In the genomic region with DNA sequence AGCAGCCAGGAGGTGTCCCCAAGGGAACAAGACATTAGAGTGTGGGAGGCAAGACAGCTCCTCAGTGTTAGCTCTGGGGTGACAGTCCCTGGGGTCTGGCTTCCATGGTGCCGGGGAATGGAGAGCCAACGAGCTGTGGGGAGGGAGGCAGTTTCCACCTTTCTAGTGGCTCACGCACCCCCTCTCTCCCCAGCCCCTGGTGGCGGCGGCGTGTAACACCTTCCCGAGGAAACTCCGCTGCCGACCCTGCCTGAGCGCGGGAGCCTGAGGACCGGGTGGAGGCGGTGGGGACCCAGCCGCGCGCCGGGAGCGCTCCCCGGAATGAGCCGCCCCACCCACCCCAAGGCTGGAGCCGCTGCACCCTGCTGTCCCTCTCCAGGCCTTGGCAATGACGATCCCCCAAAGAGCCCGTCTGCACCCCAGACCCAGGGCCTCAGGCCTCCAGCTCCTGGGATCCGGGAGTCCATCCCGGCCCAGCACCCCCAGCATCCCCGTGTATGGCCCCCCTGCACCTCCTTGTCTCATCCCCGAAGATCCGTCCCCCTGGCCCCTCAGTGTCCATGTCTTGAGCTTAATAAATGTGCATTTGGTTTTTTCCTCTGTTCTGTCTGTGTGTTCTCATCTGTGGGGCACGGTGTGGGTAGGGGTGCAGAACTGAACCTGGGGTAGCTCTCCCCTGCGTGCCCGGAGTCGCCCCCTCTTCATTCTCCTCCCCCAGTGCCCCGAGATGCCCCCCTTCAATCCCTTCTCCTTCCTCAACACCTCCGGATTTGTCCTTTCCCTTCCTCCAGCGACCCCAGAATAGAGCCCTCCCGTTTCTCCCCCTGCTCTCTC, we compare ENCODE assay signal across 8 cellular contexts. TPM values are rescaled to one million over a fixed set of nuclear protein-coding genes. Genes with fewer than 3 reads are reported as not detected.
DNase-seq lines count a peak whose midpoint lies in the region; ATAC-seq and TF ChIP-seq lines count a peak whose summit lies in the region.

No MANE protein-coding gene starts in this region.

- H3K4me1 Mint-ChIP-seq in activated CD4-positive, alpha-beta T cell treated with anti-CD3 and anti-CD28 coated beads for 36 hours, result peaks cover 45% of the 10 kb centered on the region

- no peaks in the 10 kb centered on the region for H3K27me3 Mint-ChIP-seq in activated CD4-positive, alpha-beta T cell treated with anti-CD3 and anti-CD28 coated beads for 36 hours

- H3K4me3 ChIP-seq in KMS-11 (IDR thresholded peaks at IDR 0.05; ENCODE audit: insufficient read depth, low read depth, low read length) (no peak overlapping the region), dorsolateral prefrontal cortex (peak overlapping the region in 47 of 59 donors; percentile 8 to 68 (median 51)), mucosa of descending colon (no peak overlapping the region)

- H3K4me1 ChIP-seq in KMS-11 (ENCODE audit: low read depth, poor library complexity, severe bottlenecking), result peaks cover 12% of the 10 kb centered on the region
- no peaks in the 10 kb centered on the region for H3K4me1 ChIP-seq in mucosa of descending colon (ENCODE audit: low read depth)

- H3K36me3 Mint-ChIP-seq in activated CD4-positive, alpha-beta T cell treated with anti-CD3 and anti-CD28 coated beads for 36 hours (ENCODE audit: low read depth), result peaks cover 38% of the 10 kb centered on the region

- intact Hi-C loops in activated CD4-positive, alpha-beta T cell treated with anti-CD3 and anti-CD28 coated beads for 36 hours (cut with DNase I, micrococcal nuclease), result loop anchor here (1.0 to 10.0 kb wide), 3 partner anchors 13 to 491 kb away; a partner anchor contains a TSS
- intact Hi-C loops in dorsolateral prefrontal cortex (cut with DNase I), result no loop called here
- intact Hi-C loops in mucosa of descending colon (cut with DNase I, micrococcal nuclease), result no loop called here

- CTCF ChIA-PET in activated CD4-positive, alpha-beta T cell treated with anti-CD3 and anti-CD28 coated beads for 36 hours (lab: Charles Lee), result interaction anchor here (0.5 to 4.8 kb wide), 17 partner anchors 9 to 905 kb away, joined by 3 to 47 read pairs (median 4); a partner anchor contains a TSS

- peak overlapping the region; percentile 86 for H3K4me2 ChIP-seq in KMS-11

- H3K27ac ChIP-seq in KMS-11 (no peak overlapping the region), dorsolateral prefrontal cortex (peak overlapping the region in 4 of 59 donors; percentile 25 to 76 (median 58))

- peak overlapping the region; percentile 96 for H2AFZ ChIP-seq in KMS-11 (ENCODE audit: low read depth)

- no peaks in the 10 kb centered on the region for H3K9me3 ChIP-seq in mucosa of descending colon

- peak overlapping the region; percentile 99 for H3K27ac Mint-ChIP-seq in activated CD4-positive, alpha-beta T cell treated with anti-CD3 and anti-CD28 coated beads for 36 hours

- POLR2A ChIA-PET in activated CD4-positive, alpha-beta T cell treated with anti-CD3 and anti-CD28 coated beads for 36 hours (lab: Charles Lee), result interaction anchor here (0.6 to 1.5 kb wide), 4 partner anchors 13 to 117 kb away, joined by 3 to 5 read pairs (median 4); no protein-coding TSS in a partner anchor

- H3K4me3 Mint-ChIP-seq in activated CD4-positive, alpha-beta T cell treated with anti-CD3 and anti-CD28 coated beads for 36 hours, result peak overlapping the region; percentile 96

- no peaks in the 10 kb centered on the region; the same call in 1 of the 2 replicates for H3K27me3 ChIP-seq in KMS-11 (ENCODE audit: insufficient read depth, low read depth)
- peaks cover 0 to 26% (median 7%) of the 10 kb centered on the region in 45 donors for H3K27me3 ChIP-seq in dorsolateral prefrontal cortex

- H4K20me1 ChIP-seq in KMS-11 (ENCODE audit: insufficient read depth), result no peaks in the 10 kb centered on the region

- peak; percentile 60 for ATAC-seq in activated CD4-positive, alpha-beta T cell treated with anti-CD3 and anti-CD28 coated beads for 36 hours
- peak; percentile 61 for ATAC-seq in mucosa of descending colon

- peak overlapping the region; percentile 73; the same call in 1 of the 2 replicates for H3K9ac ChIP-seq in KMS-11

- no peaks in the 10 kb centered on the region; the same call in 1 of the 2 replicates for H3K36me3 ChIP-seq in KMS-11 (ENCODE audit: insufficient read depth)
- no peaks in the 10 kb centered on the region for H3K36me3 ChIP-seq in mucosa of descending colon (ENCODE audit: low read depth)

- peaks cover 21% of the 10 kb centered on the region for H3K79me2 ChIP-seq in KMS-11 (ENCODE audit: insufficient read depth, low read depth)

- TF ChIP-seq CTCF in KMS-11 (conservative IDR thresholded peaks at IDR 0.05; ENCODE audit: low read depth, low read length) (peak; percentile 67), dorsolateral prefrontal cortex (IDR thresholded peaks at IDR 0.05 in 54 of 56, conservative IDR thresholded peaks at IDR 0.05 in 2 of 56; ENCODE audit: low read depth in 1 of 56, partially characterized antibody in 56 of 56) (peak in 31 of 56 donors; percentile 8 to 48 (median 19)), mucosa of descending colon (IDR thresholded peaks at IDR 0.05) (no peak)

- H3K9me3 Mint-ChIP-seq in activated CD4-positive, alpha-beta T cell treated with anti-CD3 and anti-CD28 coated beads for 36 hours (ENCODE audit: low read depth), result no peaks in the 10 kb centered on the region

- DNase-seq in GDM1 (lab: John Stamatoyannopoulos, UW) (peak; percentile 56), dorsolateral prefrontal cortex (no peak), mucosa of descending colon (peak in 2 of 3 donors; percentile 68 to 71), HK-2 (ENCODE audit: unreplicated experiment) (no peak), NCI-H2107 treated with DMSO at 0.1 percent for 48 hours (lab: John Stamatoyannopoulos, UW; ENCODE audit: unreplicated experiment) (no peak)
- DNase-seq in activated CD4-positive, alpha-beta T cell treated with anti-CD3 and anti-CD28 coated beads for 36 hours, result peak; percentile 88
- DNase-seq in stimulated activated CD8-positive, alpha-beta memory T cell treated with anti-CD3 and anti-CD28 coated beads, Interleukin-7, amount 100 ng/mL, for 24 hours (ENCODE audit: low read depth), result peak; percentile 61

RNA-seq across cellular contexts. Expression of a gene that starts 0.6 kb away (rescaled TPM):
- 100 to 1,000 TPM; 261 to 358 TPM for total RNA-seq in activated CD4-positive, alpha-beta T cell treated with anti-CD3 and anti-CD28 coated beads for 36 hours
- total RNA-seq in dorsolateral prefrontal cortex (10 to 100 TPM in 101 of 120 experiments, 1 to 10 TPM in 19; 5.8 to 36.4 (median 14.0) TPM), mucosa of descending colon (10 to 100 TPM in 2 of 3 donors, 1 to 10 TPM in 1; 9.1 to 20.8 (median 17.9) TPM)

RNA-seq across cellular contexts. Expression of a gene that starts 10.9 kb away (rescaled TPM):
- under 1 TPM; 0.41 to 0.46 TPM for total RNA-seq in activated CD4-positive, alpha-beta T cell treated with anti-CD3 and anti-CD28 coated beads for 36 hours
- total RNA-seq in dorsolateral prefrontal cortex (100 to 1,000 TPM in 116 of 120 experiments, 10 to 100 TPM in 4; 72.7 to 214 (median 155) TPM), mucosa of descending colon (1 to 10 TPM in 1 of 3 donors, not detected in 2; 1.5 TPM)

RNA-seq across cellular contexts. Expression of a gene that starts 15.3 kb away (rescaled TPM):
- 1 to 10 TPM; 1.9 to 2.4 TPM for total RNA-seq in activated CD4-positive, alpha-beta T cell treated with anti-CD3 and anti-CD28 coated beads for 36 hours
- total RNA-seq in dorsolateral prefrontal cortex, result 100 to 1,000 TPM in 117 of 120 experiments, 10 to 100 TPM in 3; 86.4 to 482 (median 185) TPM
- total RNA-seq in mucosa of descending colon, result 10 to 100 TPM; 13.3 to 71.0 (median 15.4) TPM

RNA-seq across cellular contexts. Expression of a gene that starts 19.1 kb away (rescaled TPM):
- total RNA-seq in activated CD4-positive, alpha-beta T cell treated with anti-CD3 and anti-CD28 coated beads for 36 hours, result under 1 TPM; 0.66 to 0.67 TPM
- total RNA-seq in dorsolateral prefrontal cortex (100 to 1,000 TPM in 9 of 120 experiments, 10 to 100 TPM in 111; 44.4 to 136 (median 72.9) TPM), mucosa of descending colon (10 to 100 TPM; 14.1 to 38.8 (median 31.1) TPM)

RNA-seq across cellular contexts. Expression of a gene that starts 38.3 kb away (rescaled TPM):
- total RNA-seq in activated CD4-positive, alpha-beta T cell treated with anti-CD3 and anti-CD28 coated beads for 36 hours, result not detected
- total RNA-seq in dorsolateral prefrontal cortex, result 10 to 100 TPM in 2 of 120 experiments, 1 to 10 TPM in 110, under 1 TPM in 5, not detected in 3; 0.55 to 17.3 (median 3.3) TPM
- total RNA-seq in mucosa of descending colon, result 1,000 to 10,000 TPM; 1,086 to 3,973 (median 3,185) TPM

Comparison
In these comparisons a context has a peak if more than half of its experiments do, and no peak if none do; other contexts are left out.
1. DNase-seq: peak in GDM1 (single experiment), activated CD4-positive, alpha-beta T cell treated with anti-CD3 and anti-CD28 coated beads for 36 hours (single experiment), mucosa of descending colon (2 of 3) and stimulated activated CD8-positive, alpha-beta memory T cell treated with anti-CD3 and anti-CD28 coated beads, Interleukin-7, amount 100 ng/mL, for 24 hours (single experiment); none in dorsolateral prefrontal cortex (0 of 10), HK-2 (single experiment) and NCI-H2107 treated with DMSO at 0.1 percent for 48 hours (single experiment).
2. H3K4me3 ChIP-seq: peak in dorsolateral prefrontal cortex (47 of 59); none in KMS-11 (single experiment) and mucosa of descending colon (single experiment).
3. RNA of a gene that starts 0.6 kb away (total RNA-seq): 261 to 358 TPM in activated CD4-positive, alpha-beta T cell treated with anti-CD3 and anti-CD28 coated beads for 36 hours; 9.1 to 20.8 TPM in mucosa of descending colon and 5.8 to 36.4 TPM in dorsolateral prefrontal cortex; every median in the first group is over 4 times any median in the second.
4. RNA of a gene that starts 10.9 kb away (total RNA-seq): 72.7 to 214 TPM in dorsolateral prefrontal cortex; 0.41 to 0.46 TPM in activated CD4-positive, alpha-beta T cell treated with anti-CD3 and anti-CD28 coated beads for 36 hours and 1.5 TPM in mucosa of descending colon; every median in the first group is over 10 times any median in the second.
5. RNA of a gene that starts 15.3 kb away (total RNA-seq): 86.4 to 482 TPM in dorsolateral prefrontal cortex and 13.3 to 71.0 TPM in mucosa of descending colon; 1.9 to 2.4 TPM in activated CD4-positive, alpha-beta T cell treated with anti-CD3 and anti-CD28 coated beads for 36 hours; every median in the first group is over 4 times any median in the second.
6. intact Hi-C loops: an anchor here in activated CD4-positive, alpha-beta T cell treated with anti-CD3 and anti-CD28 coated beads for 36 hours (1.0 to 10.0 kb wide); none called in dorsolateral prefrontal cortex and mucosa of descending colon.